ENCODE assay signal across 20 cellular contexts in the genomic region with DNA sequence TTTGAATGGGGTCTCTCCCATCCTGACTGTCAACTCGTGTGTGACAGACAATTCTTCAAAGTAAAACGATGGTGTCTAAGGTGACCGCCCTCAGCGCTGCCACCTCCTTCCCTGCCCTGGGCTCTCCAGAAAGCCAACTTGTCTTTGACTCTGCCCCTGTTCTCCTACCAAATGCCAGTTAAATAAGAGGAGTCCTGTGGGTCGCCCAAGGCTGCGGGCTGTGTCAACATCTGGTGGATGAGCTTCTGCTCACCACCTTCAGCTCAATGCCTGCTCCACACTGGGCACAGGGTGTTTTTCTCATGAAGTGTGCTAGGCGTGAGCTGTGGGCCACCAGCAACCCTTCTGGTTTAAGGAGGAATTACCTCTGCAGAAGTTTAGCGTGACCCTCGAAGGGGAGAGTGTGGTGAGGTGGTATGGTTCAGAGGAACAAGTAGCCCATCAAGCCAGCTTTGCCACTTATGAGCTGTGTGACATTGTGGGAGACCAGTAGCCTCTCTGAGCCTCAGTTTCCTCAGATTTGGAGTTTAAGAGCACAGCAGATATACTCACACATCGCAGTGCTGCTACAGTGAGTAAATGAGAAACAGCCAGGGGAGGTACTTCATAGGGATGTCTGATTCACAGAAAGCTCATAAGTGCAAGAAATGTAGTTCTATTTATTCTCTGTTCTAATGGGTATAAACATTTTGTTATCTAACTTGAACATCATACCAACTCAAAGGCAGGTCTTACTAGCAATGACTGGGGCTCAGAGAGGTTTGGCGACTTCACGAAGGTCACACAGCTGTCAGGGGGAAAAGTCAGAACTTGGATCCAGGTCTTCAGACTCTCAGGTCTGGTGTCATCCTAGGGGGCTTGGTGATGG. TPM values are rescaled to one million over a fixed set of nuclear protein-coding genes. Genes with fewer than 3 reads are reported as not detected.
A peak's percentile ranks its signal among the peaks of the same experiment; 100 is the strongest.
DNase-seq lines count a peak whose midpoint lies in the region; ATAC-seq, FAIRE-seq and TF ChIP-seq lines count a peak whose summit lies in the region.
"Had no signal": no experiment of that assay in that cellular context is flagged by ENCODE, and none has a peak within 500 bp of the region (broad histone marks: within the 10 kb centered on the region; RNA-seq: fewer than 3 reads in every experiment).

No MANE protein-coding gene starts in this region.

- H2AFZ ChIP-seq in K562 (ENCODE audit: low read depth, low read length) = no peak overlapping the region

- H3K9ac ChIP-seq in K562 (ENCODE audit: insufficient read depth in 1 of 2, low read depth in 2 of 2, low read length in 2 of 2) = no peak overlapping the region

- no peak for TF ChIP-seq RAD21 in K562 (CRISPR knock-in tag; conservative IDR thresholded peaks at IDR 0.05 in 1 of 2, IDR thresholded peaks at IDR 0.05 in 1 of 2)

- H3K4me3 ChIP-seq in K562 = no peak overlapping the region
- H3K4me3 ChIP-seq in lung = no peak overlapping the region
- H3K4me3 ChIP-seq in A673 (ENCODE audit: low read depth, low read length, poor library complexity, severe bottlenecking) = no peak overlapping the region
- H3K4me3 ChIP-seq: A549 had no signal

- no peak for TF ChIP-seq CTCF in K562 (IDR thresholded peaks at IDR 0.05 in 2 of 3, conservative IDR thresholded peaks at IDR 0.05 in 1 of 3; ENCODE audit: insufficient read depth in 2 of 3, low read depth in 1 of 3, low read length in 3 of 3)
- no peak for TF ChIP-seq CTCF in lung (IDR thresholded peaks at IDR 0.05; ENCODE audit: control extremely low read depth, extremely low read depth)
- no peak for TF ChIP-seq CTCF in A673 (conservative IDR thresholded peaks at IDR 0.05; ENCODE audit: low read depth, low read length)

- in situ Hi-C loops in K562 (cut with MboI) = no loop called here

- H3K36me3 Mint-ChIP-seq in activated T-cell treated with anti-CD3 and anti-CD28 coated beads, Interleukin-2, amount 50 U/mL, for 72 hours (ENCODE audit: insufficient read depth in 2 of 2) = peaks cover 0 to 8% of the 10 kb centered on the region in 2 donors

- no peak overlapping the region for H3K4me3 Mint-ChIP-seq in activated T-cell treated with anti-CD3 and anti-CD28 coated beads, Interleukin-2, amount 50 U/mL, for 72 hours
- H3K4me3 Mint-ChIP-seq: CD4-positive, alpha-beta T cell had no signal

- no peaks in the 10 kb centered on the region for H3K9me3 Mint-ChIP-seq in activated T-cell treated with anti-CD3 and anti-CD28 coated beads, Interleukin-2, amount 50 U/mL, for 72 hours
- H3K9me3 Mint-ChIP-seq: CD4-positive, alpha-beta T cell had no signal

- no peaks in the 10 kb centered on the region; the same call in 1 of the 2 replicates for H4K20me1 ChIP-seq in K562 (replicated peaks; ENCODE audit: control insufficient read depth, insufficient read depth, low read length)

- BruUV-seq in K562 (replicated peaks; lab: Mats Ljungman, UMichigan) = no TSS peak
- BruUV-seq in A673 (replicated peaks; lab: Mats Ljungman, UMichigan) = no TSS peak

- H3K9me3 ChIP-seq in K562 (replicated peaks; ENCODE audit: control insufficient read depth, insufficient read depth, low read depth, low read length) = no peaks in the 10 kb centered on the region
- no peaks in the 10 kb centered on the region for H3K9me3 ChIP-seq in lung (ENCODE audit: control insufficient read depth in 2 of 2, insufficient read depth in 1 of 2, low read length in 1 of 2)
- H3K9me3 ChIP-seq in A673 (ENCODE audit: low read depth, low read length, poor library complexity, severe bottlenecking) = no peaks in the 10 kb centered on the region
- H3K9me3 ChIP-seq: A549 had no signal

- peaks cover 26% of the 10 kb centered on the region for H3K4me1 Mint-ChIP-seq in activated T-cell treated with anti-CD3 and anti-CD28 coated beads, Interleukin-2, amount 50 U/mL, for 72 hours (ENCODE audit: low read depth)

- no peaks in the 10 kb centered on the region for H3K9me1 ChIP-seq in K562 (ENCODE audit: control insufficient read depth, insufficient read depth, low read length)

- H3K27me3 ChIP-seq in K562 (ENCODE audit: control insufficient read depth in 2 of 2, insufficient read depth in 2 of 2, low read length in 2 of 2) (peaks cover 2 to 19% of the 10 kb centered on the region in 2 experiments; a peak in 1 of 5 replicates), lung (ENCODE audit: control insufficient read depth, insufficient read depth) (no peaks in the 10 kb centered on the region), A673 (replicated peaks; ENCODE audit: insufficient read depth, low read depth, low read length, poor library complexity) (no peaks in the 10 kb centered on the region)

- POLR2A ChIA-PET in K562 (lab: Yijun Ruan, JAX) = interaction anchor here (0.7 kb wide), 1 partner anchor 30 kb away, joined by 4 read pairs; no protein-coding TSS in a partner anchor
- POLR2A ChIA-PET in A673 (lab: Charles Lee; ENCODE audit: low non-redundant PET) = no interaction called here

- intact Hi-C loops in K562 (cut with micrococcal nuclease) (no loop called here), A673 (cut with micrococcal nuclease; ENCODE audit: unreplicated experiment) (no loop called here)

- no peak overlapping the region for H3K27ac ChIP-seq in K562 (ENCODE audit: extremely low read depth, low read depth, low read length)
- H3K27ac ChIP-seq in lung (ENCODE audit: low read depth in 1 of 2, low read length in 1 of 2) = no peak overlapping the region
- no peak overlapping the region for H3K27ac ChIP-seq in A673 (ENCODE audit: low read depth, low read length, poor library complexity, severe bottlenecking)
- H3K27ac ChIP-seq: A549 had no signal

- H3K4me1 ChIP-seq in K562 (replicated peaks in 1 of 2; ENCODE audit: control insufficient read depth in 2 of 2, insufficient read depth in 2 of 2, low read length in 2 of 2) = no peaks in the 10 kb centered on the region
- H3K4me1 ChIP-seq in lung (ENCODE audit: control insufficient read depth in 2 of 2, insufficient read depth in 2 of 2, low read length in 2 of 2) = no peaks in the 10 kb centered on the region
- no peaks in the 10 kb centered on the region for H3K4me1 ChIP-seq in A673 (ENCODE audit: insufficient read depth, low read length, poor library complexity, severe bottlenecking)

- ATAC-seq in activated T-cell treated with anti-CD3 and anti-CD28 coated beads, Interleukin-2, amount 50 U/mL, for 72 hours (replicated peaks in 1 of 2) = peak in 1 of 2 donors; percentile 1
- ATAC-seq in K562 = no peak
- ATAC-seq in lung (ENCODE audit: insufficient read depth, low FRiP score) = peak; percentile 13
- ATAC-seq: A549 had no signal

- TF ChIP-seq EP300 in K562 (IDR thresholded peaks at IDR 0.05; ENCODE audit: low read length) = no peak

- 0% methylated on average over 12 of the region's 12 CpGs for WGBS in K562 (ENCODE audit: insufficient coverage, low coverage, missing lambda C conversion rate)
- WGBS in lung, 2 donors = 92% methylated on average over 12 of the region's 12 CpGs

- H3K79me2 ChIP-seq in K562 (ENCODE audit: control insufficient read depth, insufficient read depth, low read length) = no peaks in the 10 kb centered on the region

- H3K27me3 Mint-ChIP-seq in activated T-cell treated with anti-CD3 and anti-CD28 coated beads, Interleukin-2, amount 50 U/mL, for 72 hours (ENCODE audit: low read depth) = peaks cover 7% of the 10 kb centered on the region
- H3K27me3 Mint-ChIP-seq: CD4-positive, alpha-beta T cell had no signal

- no peak for DNase-seq in activated T-cell treated with anti-CD3 and anti-CD28 coated beads, Interleukin-2, amount 50 U/mL, for 72 hours
- DNase-seq in activated T-cell treated with anti-CD3 and anti-CD28 coated beads for 4 hours (no peak), K562 (ENCODE audit: extremely low read depth in 1 of 4, low spot score in 3 of 4) (no peak), lung (ENCODE audit: low spot score) (no peak), OCI-M2 (lab: John Stamatoyannopoulos, UW; ENCODE audit: unreplicated experiment) (no peak), NCI-H82 (lab: John Stamatoyannopoulos, UW) (no peak), A673 (ENCODE audit: low spot score) (no peak)
- DNase-seq: CD4-positive, alpha-beta T cell; DND-41; GF-D8; MM.1S; NCI-H1105; NCI-H187; NCI-H2171 treated with DMSO at 0.1 percent for 48 hours; NCI-H510A; SHP77 treated with DMSO at 0.1 percent for 48 hours had no signal

- no peaks in the 10 kb centered on the region for H3K36me3 ChIP-seq in K562 (ENCODE audit: control insufficient read depth, insufficient read depth, low read length)
- H3K36me3 ChIP-seq in lung (ENCODE audit: control insufficient read depth in 2 of 2, insufficient read depth in 2 of 2, low read length in 2 of 2) = peaks cover 0 to 1% of the 10 kb centered on the region in 2 donors
- no peaks in the 10 kb centered on the region for H3K36me3 ChIP-seq in A673 (ENCODE audit: insufficient read depth, low read length, poor library complexity, severe bottlenecking)

- CTCF ChIA-PET in K562 (lab: Yijun Ruan, JAX; ENCODE audit: low intra/inter-chr PET ratio) = no interaction called here
- CTCF ChIA-PET in A673 (lab: Charles Lee) = no interaction called here

- FAIRE-seq in K562 (lab: Jason Lieb, UNC) = no peak
- FAIRE-seq: A549, D721Med, RCC 7860 had no signal

- TF ChIP-seq POLR2A in K562 (conservative IDR thresholded peaks at IDR 0.05) = no peak

- no peak overlapping the region for H3K4me2 ChIP-seq in K562 (ENCODE audit: insufficient read depth, low read length)
- H3K4me2 ChIP-seq: A549 had no signal

- H3K27ac Mint-ChIP-seq in activated T-cell treated with anti-CD3 and anti-CD28 coated beads, Interleukin-2, amount 50 U/mL, for 72 hours = peak overlapping the region; percentile 5
- H3K27ac Mint-ChIP-seq: CD4-positive, alpha-beta T cell had no signal

RNA-seq across cellular contexts. Expression of gene SERPINA2, which starts 9.8 kb away (rescaled TPM):
- total RNA-seq in activated T-cell treated with anti-CD3 and anti-CD28 coated beads, Interleukin-2, amount 50 U/mL, for 72 hours = not detected
- not detected in 2 replicates for total RNA-seq in K562 (2011; cell fraction: chromatin; rRNA removed; ENCODE audit: low replicate concordance)
- total RNA-seq in K562 (2011; cell fraction: nucleolus; rRNA removed) = not detected in 2 replicates
- not detected in 2 replicates for total RNA-seq in K562 (2011; cell fraction: nucleoplasm; rRNA removed)
- total RNA-seq in K562 (2014; rRNA removed) = not detected in 2 replicates
- total RNA-seq in K562 (2014; rRNA removed; fragmentation: Illumina TruSeq; extraction: Trizol) = not detected in 2 replicates
- not detected in 2 replicates for total RNA-seq in K562 (2015; rRNA removed; fragmentation: Illumina TruSeq; extraction: Trizol)
- not detected in 2 replicates for total RNA-seq in K562 (2021)
- polyA plus RNA-seq in K562 (2011; rRNA removed) = not detected in 2 replicates
- polyA plus RNA-seq in K562 (2011; cell fraction: cytosol; rRNA removed) = not detected in 2 replicates
- not detected in 2 replicates for polyA plus RNA-seq in K562 (2011; cell fraction: nucleus; rRNA removed)
- not detected in 2 replicates for polyA plus RNA-seq in K562 (2012)
- not detected in 2 replicates for polyA plus RNA-seq in K562 (2014; fragmentation: Illumina TruSeq; extraction: Trizol)
- polyA plus RNA-seq in K562 (2014; fragmentation: Nextera tagmentation; extraction: Ambion mirVana) = not detected
- polyA plus RNA-seq in K562 (2014; rRNA removed) = not detected in 2 replicates
- polyA minus RNA-seq in K562 (2011; rRNA and poly(A)+ RNA removed) = not detected in 2 replicates
- polyA minus RNA-seq in K562 (2011; cell fraction: cytosol; rRNA and poly(A)+ RNA removed) = not detected in 2 replicates
- not detected in 2 replicates for polyA minus RNA-seq in K562 (2011; cell fraction: nucleus; rRNA and poly(A)+ RNA removed)
- not detected for total RNA-seq in lung
- polyA plus RNA-seq in lung = under 1 TPM in 1 of 2 donors, not detected in 1; 0.05 TPM
- total RNA-seq in A673 (2021) = not detected in 2 replicates
- total RNA-seq: CD4-positive, alpha-beta T cell; H4 had no signal
- polyA plus RNA-seq: A549 had no signal

RNA-seq across cellular contexts. Expression of gene SERPINA1, which starts 12.1 kb away (rescaled TPM):
- 10 to 100 TPM; 20.3 to 68.9 TPM for total RNA-seq in activated T-cell treated with anti-CD3 and anti-CD28 coated beads, Interleukin-2, amount 50 U/mL, for 72 hours
- total RNA-seq in K562 (2011; cell fraction: chromatin; rRNA removed; ENCODE audit: low replicate concordance) = not detected in 2 replicates
- not detected in 2 replicates for total RNA-seq in K562 (2011; cell fraction: nucleolus; rRNA removed)
- not detected in 2 replicates for total RNA-seq in K562 (2011; cell fraction: nucleoplasm; rRNA removed)
- not detected in 2 replicates for total RNA-seq in K562 (2014; rRNA removed)
- total RNA-seq in K562 (2014; rRNA removed; fragmentation: Illumina TruSeq; extraction: Trizol) = not detected in 2 replicates
- total RNA-seq in K562 (2015; rRNA removed; fragmentation: Illumina TruSeq; extraction: Trizol) = not detected in 2 replicates
- total RNA-seq in K562 (2021) = 4.1 and 6.0 TPM in 2 replicates
- not detected in 2 replicates for polyA plus RNA-seq in K562 (2011; rRNA removed)
- not detected in 2 replicates for polyA plus RNA-seq in K562 (2011; cell fraction: cytosol; rRNA removed)
- not detected in 2 replicates for polyA plus RNA-seq in K562 (2011; cell fraction: nucleus; rRNA removed)
- polyA plus RNA-seq in K562 (2012) = 0.08 TPM in 1 of 2 replicates, not detected in the other
- polyA plus RNA-seq in K562 (2014; fragmentation: Illumina TruSeq; extraction: Trizol) = not detected in 2 replicates
- polyA plus RNA-seq in K562 (2014; fragmentation: Nextera tagmentation; extraction: Ambion mirVana) = not detected
- not detected in 2 replicates for polyA plus RNA-seq in K562 (2014; rRNA removed)
- 0.36 TPM in 1 of 2 replicates, not detected in the other for polyA minus RNA-seq in K562 (2011; rRNA and poly(A)+ RNA removed)
- 16.9 TPM in 1 of 2 replicates, not detected in the other for polyA minus RNA-seq in K562 (2011; cell fraction: cytosol; rRNA and poly(A)+ RNA removed)
- polyA minus RNA-seq in K562 (2011; cell fraction: nucleus; rRNA and poly(A)+ RNA removed) = not detected in 2 replicates
- total RNA-seq in lung = 1,000 to 10,000 TPM in 1 of 2 donors, 100 to 1,000 TPM in 1; 120 to 1,581 TPM
- polyA plus RNA-seq in lung = 1,000 to 10,000 TPM in 1 of 2 donors, 100 to 1,000 TPM in 1; 662 to 1,798 TPM
- not detected in 2 replicates for total RNA-seq in A673 (2021)

RNA-seq across cellular contexts. Expression of gene SERPINA6, which starts 53.2 kb away (rescaled TPM):
- total RNA-seq in activated T-cell treated with anti-CD3 and anti-CD28 coated beads, Interleukin-2, amount 50 U/mL, for 72 hours = not detected
- not detected in 2 replicates for total RNA-seq in K562 (2011; cell fraction: chromatin; rRNA removed; ENCODE audit: low replicate concordance)
- not detected in 2 replicates for total RNA-seq in K562 (2011; cell fraction: nucleolus; rRNA removed)
- total RNA-seq in K562 (2011; cell fraction: nucleoplasm; rRNA removed) = not detected in 2 replicates
- total RNA-seq in K562 (2014; rRNA removed) = not detected in 2 replicates
- not detected in 2 replicates for total RNA-seq in K562 (2014; rRNA removed; fragmentation: Illumina TruSeq; extraction: Trizol)
- not detected in 2 replicates for total RNA-seq in K562 (2015; rRNA removed; fragmentation: Illumina TruSeq; extraction: Trizol)
- total RNA-seq in K562 (2021) = not detected in 2 replicates
- polyA plus RNA-seq in K562 (2011; rRNA removed) = not detected in 2 replicates
- not detected in 2 replicates for polyA plus RNA-seq in K562 (2011; cell fraction: cytosol; rRNA removed)
- not detected in 2 replicates for polyA plus RNA-seq in K562 (2011; cell fraction: nucleus; rRNA removed)
- not detected in 2 replicates for polyA plus RNA-seq in K562 (2012)
- polyA plus RNA-seq in K562 (2014; fragmentation: Illumina TruSeq; extraction: Trizol) = not detected in 2 replicates
- polyA plus RNA-seq in K562 (2014; fragmentation: Nextera tagmentation; extraction: Ambion mirVana) = not detected
- not detected in 2 replicates for polyA plus RNA-seq in K562 (2014; rRNA removed)
- not detected in 2 replicates for polyA minus RNA-seq in K562 (2011; rRNA and poly(A)+ RNA removed)
- not detected in 2 replicates for polyA minus RNA-seq in K562 (2011; cell fraction: cytosol; rRNA and poly(A)+ RNA removed)
- polyA minus RNA-seq in K562 (2011; cell fraction: nucleus; rRNA and poly(A)+ RNA removed) = not detected in 2 replicates
- under 1 TPM; 0.34 to 0.77 TPM for total RNA-seq in lung
- under 1 TPM; 0.18 to 0.35 TPM for polyA plus RNA-seq in lung
- total RNA-seq in A673 (2021) = not detected in 2 replicates
- total RNA-seq: CD4-positive, alpha-beta T cell had no signal
